ENCODE assay signal across 24 cellular contexts in genomic region chr10:82477776-82478175, GRCh38.
A peak's percentile ranks its signal among the peaks of the same experiment; 100 is the strongest.
DNase-seq lines count a peak whose midpoint lies in the region; ATAC-seq, FAIRE-seq and TF ChIP-seq lines count a peak whose summit lies in the region.
"Had no signal": no experiment of that assay in that cellular context is flagged by ENCODE, and none has a peak within 500 bp of the region (broad histone marks: within the 10 kb centered on the region; RNA-seq: fewer than 3 reads in every experiment).

No MANE protein-coding gene starts in this region.

- no peaks in the 10 kb centered on the region for H4K20me1 ChIP-seq in GM23338 (replicated peaks; ENCODE audit: insufficient read depth)
- H4K20me1 ChIP-seq: BLaER1 treated with 17β-estradiol and CSF1 and Interleukin-3, amounts not matched to agents 10 nM and 100 nM had no signal

- H3K18ac ChIP-seq in neuronal stem cell (ENCODE audit: low read length): no peak overlapping the region

- H3K9me3 ChIP-seq in neuronal stem cell (replicated peaks in 1 of 2; ENCODE audit: control insufficient read depth in 2 of 2, insufficient read depth in 1 of 2, low read depth in 1 of 2, low read length in 2 of 2): peaks cover 0 to 2% of the 10 kb centered on the region in 2 donors
- H3K9me3 ChIP-seq: BE2C had no signal

- no peak for TF ChIP-seq CTCF in GM23338 (conservative IDR thresholded peaks at IDR 0.05; ENCODE audit: low read depth in 2 of 2)

- WGBS in neuronal stem cell (ENCODE audit: extremely low coverage in 2 of 2, insufficient read length in 2 of 2, insufficient replicate concordance in 1 of 2), 2 donors: no CpG with 5 or more reads among the region's 4 CpGs

- H3K9me2 ChIP-seq in GM23338 (ENCODE audit: insufficient read depth): no peaks in the 10 kb centered on the region

- H3K4me1 ChIP-seq in GM23338 (ENCODE audit: insufficient read depth) (no peaks in the 10 kb centered on the region), neuronal stem cell (ENCODE audit: control insufficient read depth in 2 of 2, insufficient read depth in 1 of 2, low read depth in 1 of 2, low read length in 2 of 2) (peaks cover 3 to 9% of the 10 kb centered on the region in 2 donors)
- H3K4me1 ChIP-seq: A549; BE2C; BLaER1 treated with 17β-estradiol and CSF1 and Interleukin-3, amounts not matched to agents 10 nM and 100 nM had no signal

- H3K4me3 ChIP-seq in GM23338: no peak overlapping the region
- no peak overlapping the region for H3K4me3 ChIP-seq in neuronal stem cell (ENCODE audit: low read length in 2 of 2)
- H3K4me3 ChIP-seq: A549; BLaER1 treated with 17β-estradiol and CSF1 and Interleukin-3, amounts not matched to agents 10 nM and 100 nM; GM12878 had no signal

- 0 out of 3 replicates have a peak, but pooled peaks cover 2% of the 10 kb centered on the region for H3K36me3 Mint-ChIP-seq in GM23338 (ENCODE audit: low read depth)
- H3K36me3 Mint-ChIP-seq: CD14-positive monocyte; CD8-positive, alpha-beta memory T cell had no signal

- no peak overlapping the region for H3K4ac ChIP-seq in neuronal stem cell (ENCODE audit: low read length)

- H3K9me3 Mint-ChIP-seq in GM23338: peaks cover 3% of the 10 kb centered on the region; the same call in 1 of the 3 replicates
- H3K9me3 Mint-ChIP-seq: H9 had no signal

- no peaks in the 10 kb centered on the region for H3K4me1 Mint-ChIP-seq in GM23338
- H3K4me1 Mint-ChIP-seq: CD14-positive monocyte; CD8-positive, alpha-beta memory T cell; H9 had no signal

- H3K79me1 ChIP-seq in neuronal stem cell (ENCODE audit: low read depth, low read length): no peaks in the 10 kb centered on the region

- no peak overlapping the region for H2BK15ac ChIP-seq in neuronal stem cell (ENCODE audit: low read length)

- no peak overlapping the region for H2BK12ac ChIP-seq in neuronal stem cell (ENCODE audit: low read length)

- no peak overlapping the region for H2AK5ac ChIP-seq in neuronal stem cell (ENCODE audit: low read depth, low read length)

- H4K8ac ChIP-seq in neuronal stem cell (ENCODE audit: low read depth, low read length): no peak overlapping the region

- no peak for ATAC-seq in GM23338
- ATAC-seq in HG02678 (IDR thresholded peaks at IDR 0.05; ENCODE audit: unreplicated experiment): no peak
- ATAC-seq: A549, GM12878, HCT116 had no signal

- TF ChIP-seq POLR2A in H54 (IDR thresholded peaks at IDR 0.05; ENCODE audit: low read depth, low read length): no peak

- DNase-seq in D341Med (ENCODE audit: low spot score) (peak; percentile 52), GM23338 (ENCODE audit: low spot score) (no peak), NCI-H82 (lab: John Stamatoyannopoulos, UW) (peak; percentile 76), neuronal stem cell (ENCODE audit: low spot score) (no peak), DMS 273 (lab: John Stamatoyannopoulos, UW; ENCODE audit: unreplicated experiment) (no peak), H54 (ENCODE audit: insufficient read length, low spot score) (no peak)
- DNase-seq: 8988T; ACHN; AML-193; BE2C; CD4-positive, alpha-beta T cell; CD8-positive, alpha-beta memory T cell; DMS 273 treated with DMSO at 0.1 percent for 48 hours; DMS79; EL; GDM1; H9 had no signal

- H2BK120ac ChIP-seq in neuronal stem cell (ENCODE audit: low read depth, low read length): no peak overlapping the region

- no peak overlapping the region for H3K14ac ChIP-seq in neuronal stem cell (ENCODE audit: low read length)

- H3F3A ChIP-seq in GM23338 (replicated peaks; ENCODE audit: low read depth): no peaks in the 10 kb centered on the region

- no peak overlapping the region for H3K23ac ChIP-seq in neuronal stem cell (ENCODE audit: low read depth, low read length, poor library complexity)

- H2AFZ ChIP-seq in GM23338: no peak overlapping the region
- no peak overlapping the region for H2AFZ ChIP-seq in neuronal stem cell (ENCODE audit: low read length)

- H3K27ac ChIP-seq in GM23338 (ENCODE audit: low read depth) (no peak overlapping the region), neuronal stem cell (replicated peaks; ENCODE audit: low read length) (peak overlapping the region; percentile 70)
- H3K27ac ChIP-seq: A549; BLaER1 treated with 17β-estradiol and CSF1 and Interleukin-3, amounts not matched to agents 10 nM and 100 nM had no signal

- H3K36me3 ChIP-seq in GM23338 (ENCODE audit: insufficient read depth) (no peaks in the 10 kb centered on the region), neuronal stem cell (replicated peaks in 1 of 2; ENCODE audit: control insufficient read depth in 2 of 2, insufficient read depth in 2 of 2, low read length in 2 of 2) (peaks cover 0 to 2% of the 10 kb centered on the region in 2 donors)
- H3K36me3 ChIP-seq: BE2C had no signal

- no peak for FAIRE-seq in H54 (lab: Jason Lieb, UNC)
- FAIRE-seq: A549, GM12878, H1 had no signal

- no peak overlapping the region for H4K91ac ChIP-seq in neuronal stem cell (ENCODE audit: low read depth, low read length, poor library complexity)

- H2BK5ac ChIP-seq in neuronal stem cell (ENCODE audit: low read length): no peak overlapping the region

- no peak overlapping the region for H3K4me2 ChIP-seq in GM23338
- no peak overlapping the region for H3K4me2 ChIP-seq in neuronal stem cell (ENCODE audit: insufficient read depth, low read length, poor library complexity, severe bottlenecking)
- H3K4me2 ChIP-seq: A549; BLaER1 treated with 17β-estradiol and CSF1 and Interleukin-3, amounts not matched to agents 10 nM and 100 nM had no signal

- no peaks in the 10 kb centered on the region for H3K27me3 Mint-ChIP-seq in GM23338 (ENCODE audit: insufficient read depth, low read depth, poor library complexity)
- H3K27me3 Mint-ChIP-seq: CD4-positive, alpha-beta T cell; CD8-positive, alpha-beta memory T cell had no signal

- H3K79me2 ChIP-seq in GM23338 (replicated peaks; ENCODE audit: insufficient read depth): no peaks in the 10 kb centered on the region

- no peak overlapping the region for H3K9ac ChIP-seq in neuronal stem cell (ENCODE audit: low read depth, low read length, poor library complexity)
- H3K9ac ChIP-seq: BLaER1 treated with 17β-estradiol and CSF1 and Interleukin-3, amounts not matched to agents 10 nM and 100 nM had no signal

- no peaks in the 10 kb centered on the region for H3K27me3 ChIP-seq in GM23338 (ENCODE audit: insufficient read depth)
- no peaks in the 10 kb centered on the region for H3K27me3 ChIP-seq in neuronal stem cell (ENCODE audit: control insufficient read depth in 3 of 3, insufficient read depth in 3 of 3, low read depth in 1 of 3, low read length in 3 of 3)
- H3K27me3 ChIP-seq: BE2C; BLaER1 treated with 17β-estradiol and CSF1 and Interleukin-3, amounts not matched to agents 10 nM and 100 nM had no signal

- 0 out of 2 replicates have a peak overlapping the region, but pooled peaks have one; percentile 8 for H3K27ac Mint-ChIP-seq in GM23338
- H3K27ac Mint-ChIP-seq: CD14-positive monocyte; CD4-positive, alpha-beta T cell; CD8-positive, alpha-beta memory T cell; H9 had no signal

- no peak overlapping the region for H3K4me3 Mint-ChIP-seq in GM23338
- H3K4me3 Mint-ChIP-seq: CD14-positive monocyte; CD4-positive, alpha-beta T cell; CD8-positive, alpha-beta memory T cell; H9 had no signal

TF ChIP-seq in GM23338, 12 proteins besides CTCF, POLR2A, EP300 and RAD21 (continues in another document):
- TF ChIP-seq EZH2 (IDR thresholded peaks at IDR 0.05; ENCODE audit: low read depth, unreplicated experiment) (no peak), ETS1 (IDR thresholded peaks at IDR 0.05) (no peak), STAT1 (IDR thresholded peaks at IDR 0.05; ENCODE audit: unreplicated experiment) (no peak), JUNB (IDR thresholded peaks at IDR 0.05; ENCODE audit: unreplicated experiment) (no peak), POLR2AphosphoS5 (IDR thresholded peaks at IDR 0.05; ENCODE audit: low read depth) (no peak)

Comparison
In these comparisons a context has a peak if more than half of its experiments do, and no peak if none do; other contexts are left out.
1. DNase-seq: peak in D341Med (single experiment) and NCI-H82 (single experiment); none in GM23338 (single experiment), neuronal stem cell (single experiment), DMS 273 (single experiment) and H54 (single experiment).